In the genomic region with DNA sequence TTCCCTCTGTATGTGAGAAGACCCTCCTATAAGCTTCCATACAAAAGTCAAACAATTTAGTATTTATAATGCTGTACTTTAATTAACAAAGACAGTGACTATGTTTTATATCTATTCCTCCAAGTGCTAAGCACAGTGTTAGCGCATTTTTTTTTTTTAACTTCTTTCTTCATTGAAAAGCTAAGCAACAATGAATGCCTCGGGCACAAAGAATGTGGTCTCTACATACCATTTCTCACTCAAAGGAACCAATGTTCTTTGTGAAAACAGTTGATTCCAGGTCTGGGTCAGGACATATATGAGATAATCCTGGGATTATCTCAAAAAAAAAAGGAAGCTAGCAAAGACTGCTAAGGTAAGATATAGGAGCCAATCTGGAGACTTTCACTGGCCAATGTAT, we compare ENCODE assay signal across 24 cellular contexts. TPM values are rescaled to one million over a fixed set of nuclear protein-coding genes. Genes with fewer than 3 reads are reported as not detected.
DNase-seq lines count a peak whose midpoint lies in the region; ATAC-seq, FAIRE-seq and TF ChIP-seq lines count a peak whose summit lies in the region.
"Had no signal": no experiment of that assay in that cellular context is flagged by ENCODE, and none has a peak within 500 bp of the region (broad histone marks: within the 10 kb centered on the region; RNA-seq: fewer than 3 reads in every experiment).

No MANE protein-coding gene starts in this region.

- no peak for TF ChIP-seq CTCF in coronary artery (IDR thresholded peaks at IDR 0.05)

- DNase-seq in H54 (ENCODE audit: insufficient read length, low spot score) (no peak), RPMI7951 (ENCODE audit: low read depth) (peak; percentile 13), iris pigment epithelial cell (ENCODE audit: low read depth) (peak; percentile 21), coronary artery (ENCODE audit: low spot score) (no peak), right cardiac atrium (no peak)
- DNase-seq: ACHN; Caco-2; CD4-positive, alpha-beta T cell; DMS 273 treated with DMSO at 0.1 percent for 48 hours; DMS79 treated with DMSO at 0.1 percent for 48 hours; H7; MV-4-11; NCI-H1105 treated with DMSO at 0.1 percent for 48 hours; NCI-H2029 treated with DMSO at 0.1 percent for 48 hours; NCI-H345; NCI-H524 treated with DMSO at 0.1 percent for 48 hours; NCI-H82; OCI-M1 had no signal

- intact Hi-C loops in right cardiac atrium (cut with DNase I): no loop called here

- H3K4me3 ChIP-seq in coronary artery (no peak overlapping the region), right cardiac atrium (ENCODE audit: low read length) (no peak overlapping the region)
- H3K4me3 ChIP-seq: BLaER1, SJSA1 had no signal

- ATAC-seq in GM21528 (IDR thresholded peaks at IDR 0.05; ENCODE audit: low FRiP score, unreplicated experiment): no peak
- ATAC-seq in right cardiac atrium: no peak
- ATAC-seq in HG02970 (IDR thresholded peaks at IDR 0.05; ENCODE audit: low FRiP score, unreplicated experiment): no peak
- ATAC-seq: Right ventricle myocardium inferior had no signal

- H3K9me3 ChIP-seq in right cardiac atrium (ENCODE audit: control insufficient read depth, low read length): no peaks in the 10 kb centered on the region
- H3K9me3 ChIP-seq: SJSA1 had no signal

- H3K27me3 ChIP-seq in right cardiac atrium (ENCODE audit: control insufficient read depth, insufficient read depth): no peaks in the 10 kb centered on the region
- H3K27me3 ChIP-seq: BLaER1, SJSA1 had no signal

- TF ChIP-seq POLR2A in H54 (IDR thresholded peaks at IDR 0.05; ENCODE audit: low read depth, low read length): no peak

- H3K27ac ChIP-seq in coronary artery: no peak overlapping the region
- H3K27ac ChIP-seq in right cardiac atrium (ENCODE audit: low read length): no peak overlapping the region
- H3K27ac ChIP-seq: BLaER1, SJSA1 had no signal

- peak; percentile 75 for FAIRE-seq in H54 (lab: Jason Lieb, UNC)
- FAIRE-seq: GM18507 had no signal

- WGBS in right cardiac atrium: 90% methylated on average over 2 of the region's 2 CpGs

- peaks cover 4% of the 10 kb centered on the region for H3K4me1 ChIP-seq in right cardiac atrium (ENCODE audit: control insufficient read depth, insufficient read depth, low read length)
- H3K4me1 ChIP-seq: Caco-2 had no signal

RNA-seq across cellular contexts. Expression of a gene that starts 26.2 kb away (rescaled TPM):
- total RNA-seq in RPMI7951 (2014; rRNA removed; shearing (Covaris generic)): 57.6 and 62.0 TPM in 2 replicates
- 10 to 100 TPM; 22.9 to 29.7 (median 25.3) TPM for total RNA-seq in right cardiac atrium
- polyA plus RNA-seq in right cardiac atrium: 11.9 TPM

RNA-seq across cellular contexts. Expression of a gene that starts 29.2 kb away (rescaled TPM):
- total RNA-seq in RPMI7951 (2014; rRNA removed; shearing (Covaris generic)): 43.8 and 57.0 TPM in 2 replicates
- total RNA-seq in right cardiac atrium: 10 to 100 TPM; 42.2 to 44.8 (median 43.8) TPM
- polyA plus RNA-seq in right cardiac atrium: 31.0 TPM

Comparison
In these comparisons a context has a peak if more than half of its experiments do, and no peak if none do; other contexts are left out.
1. DNase-seq: peak in RPMI7951 (single experiment) and iris pigment epithelial cell (single experiment); none in H54 (single experiment), coronary artery (single experiment) and right cardiac atrium (0 of 3).